In genomic region chr3:104870276-104870675, GRCh38 we compare ENCODE assay signal across 34 cellular contexts.
DNase-seq lines count a peak whose midpoint lies in the region; ATAC-seq, FAIRE-seq and TF ChIP-seq lines count a peak whose summit lies in the region.
"Had no signal": no experiment of that assay in that cellular context is flagged by ENCODE, and none has a peak within 500 bp of the region (broad histone marks: within the 10 kb centered on the region; RNA-seq: fewer than 3 reads in every experiment).

No MANE protein-coding gene starts in this region.

- TF ChIP-seq POLR2A in HepG2 (IDR thresholded peaks at IDR 0.05; ENCODE audit: insufficient read depth in 1 of 2, low read depth in 2 of 2, low read length in 2 of 2) (no peak), right lobe of liver (IDR thresholded peaks at IDR 0.05) (no peak), A549 (IDR thresholded peaks at IDR 0.05; ENCODE audit: low read length) (no peak), IMR-90 (IDR thresholded peaks at IDR 0.05; ENCODE audit: low read depth, low read length) (no peak)

- no peak overlapping the region for H4K8ac ChIP-seq in IMR-90 (ENCODE audit: low read depth in 2 of 2, low read length in 2 of 2)

- POLR2A ChIA-PET in HepG2 (lab: Yijun Ruan, JAX) (no interaction called here), A549 (lab: Yijun Ruan, JAX) (no interaction called here), IMR-90 (lab: Charles Lee; ENCODE audit: unreplicated experiment) (no interaction called here), PC-9 (lab: Charles Lee; ENCODE audit: unreplicated experiment) (no interaction called here), OCI-LY7 (lab: Charles Lee) (no interaction called here)

- H4K91ac ChIP-seq in IMR-90 (ENCODE audit: insufficient read depth, low read depth, low read length), result no peak overlapping the region

- BruUV-seq in HepG2 (replicated peaks; lab: Mats Ljungman, UMichigan), result no TSS peak
- no TSS peak for BruUV-seq in IMR-90 (replicated peaks; lab: Mats Ljungman, UMichigan)
- BruUV-seq in PC-9 (replicated peaks; lab: Mats Ljungman, UMichigan), result no TSS peak
- BruUV-seq in OCI-LY7 (replicated peaks; lab: Mats Ljungman, UMichigan), result no TSS peak

- TF ChIP-seq RAD21 in HepG2 (CRISPR knock-in tag; IDR thresholded peaks at IDR 0.05), result no peak
- TF ChIP-seq RAD21 in A549 (conservative IDR thresholded peaks at IDR 0.05 in 1 of 2, IDR thresholded peaks at IDR 0.05 in 1 of 2), result no peak
- no peak for TF ChIP-seq RAD21 in IMR-90 (IDR thresholded peaks at IDR 0.05; ENCODE audit: low read length)

- H3K27ac ChIP-seq in HepG2 (ENCODE audit: extremely low read length, insufficient read depth, low read length), result no peak overlapping the region
- no peak overlapping the region for H3K27ac ChIP-seq in right lobe of liver
- H3K27ac ChIP-seq in A549, result no peak overlapping the region
- H3K27ac ChIP-seq in IMR-90 (ENCODE audit: insufficient read depth, low read length), result no peak overlapping the region
- H3K27ac ChIP-seq in PC-9, result no peak overlapping the region
- H3K27ac ChIP-seq in smooth muscle cell (ENCODE audit: low read depth), result no peak overlapping the region
- no peak overlapping the region for H3K27ac ChIP-seq in OCI-LY7 (ENCODE audit: low read depth, low read length, poor library complexity, severe bottlenecking)
- H3K27ac ChIP-seq: 22Rv1; BLaER1; BLaER1 treated with 17β-estradiol and CSF1 and Interleukin-3, amounts not matched to agents 10 nM and 100 nM; C4-2B had no signal

- H2AFZ ChIP-seq in HepG2 (ENCODE audit: low read length), result no peak overlapping the region
- H2AFZ ChIP-seq in IMR-90 (replicated peaks; ENCODE audit: low read length, poor library complexity), result no peak overlapping the region
- 0 out of 2 replicates have a peak overlapping the region, but pooled peaks have one; percentile 5 for H2AFZ ChIP-seq in PC-9
- H2AFZ ChIP-seq in smooth muscle cell (ENCODE audit: low read depth), result no peak overlapping the region
- no peak overlapping the region for H2AFZ ChIP-seq in OCI-LY7 (ENCODE audit: low read length)

- no peaks in the 10 kb centered on the region for H4K20me1 ChIP-seq in HepG2 (ENCODE audit: insufficient read depth, low read length)
- no peaks in the 10 kb centered on the region for H4K20me1 ChIP-seq in IMR-90 (ENCODE audit: insufficient read depth, low read length)
- no peaks in the 10 kb centered on the region for H4K20me1 ChIP-seq in PC-9 (ENCODE audit: insufficient read depth)
- H4K20me1 ChIP-seq in smooth muscle cell (ENCODE audit: low read depth), result no peaks in the 10 kb centered on the region
- no peaks in the 10 kb centered on the region for H4K20me1 ChIP-seq in OCI-LY7 (ENCODE audit: insufficient read depth, low read length)
- H4K20me1 ChIP-seq: BLaER1; BLaER1 treated with 17β-estradiol and CSF1 and Interleukin-3, amounts not matched to agents 10 nM and 100 nM had no signal

- 0 out of 2 replicates have a peak, but pooled peaks cover 7% of the 10 kb centered on the region for H3K9me2 ChIP-seq in PC-9 (ENCODE audit: insufficient read depth)
- H3K9me2 ChIP-seq in OCI-LY7 (ENCODE audit: insufficient read depth, low read length), result no peaks in the 10 kb centered on the region

- WGBS in HepG2 (ENCODE audit: low lambda C conversion rate), result 3% methylated on average over 1 of the region's 1 CpG
- 89% methylated on average over 1 of the region's 1 CpG for whole genome bisulfite sequencing in right lobe of liver (ENCODE audit: insufficient coverage, low coverage, low lambda C conversion rate, missing lambda C conversion rate)
- 77% methylated on average over 1 of the region's 1 CpG for WGBS in A549 (ENCODE audit: missing lambda C conversion rate)
- WGBS in IMR-90 (ENCODE audit: extremely low coverage in 2 of 2, insufficient read length in 1 of 2), 2 experiments, result 100% methylated on average over 1 of the region's 1 CpG; no CpG with 5 or more reads in 1 of the 2 experiments
- WGBS in smooth muscle cell (ENCODE audit: low lambda C conversion rate), result 98% methylated on average over 1 of the region's 1 CpG

- H3K9me3 ChIP-seq in HepG2 (ENCODE audit: low read length) (no peaks in the 10 kb centered on the region), right lobe of liver (no peaks in the 10 kb centered on the region), A549 (no peaks in the 10 kb centered on the region), IMR-90 (ENCODE audit: control insufficient read depth, insufficient read depth, low read length) (no peaks in the 10 kb centered on the region), PC-9 (ENCODE audit: insufficient read depth, low read depth) (no peaks in the 10 kb centered on the region; the same call in 1 of the 2 replicates), smooth muscle cell (replicated peaks; ENCODE audit: low read depth) (no peaks in the 10 kb centered on the region), OCI-LY7 (ENCODE audit: low read length) (no peaks in the 10 kb centered on the region)
- H3K9me3 ChIP-seq: BE2C; BLaER1; BLaER1 treated with 17β-estradiol and CSF1 and Interleukin-3, amounts not matched to agents 10 nM and 100 nM; Caco-2 had no signal

- H3K56ac ChIP-seq in IMR-90 (ENCODE audit: extremely low read depth, insufficient read depth, low read length), result no peak overlapping the region

- FAIRE-seq in HepG2 (lab: Jason Lieb, UNC), result no peak
- FAIRE-seq in A549 (lab: Jason Lieb, UNC), result no peak
- FAIRE-seq: A204.1, D721Med had no signal

- H3K4me3 ChIP-seq in HepG2 (replicated peaks in 1 of 3; ENCODE audit: insufficient read depth in 1 of 3, low read depth in 2 of 3, low read length in 3 of 3), result no peak overlapping the region
- no peak overlapping the region for H3K4me3 ChIP-seq in right lobe of liver
- H3K4me3 ChIP-seq in A549, result no peak overlapping the region
- no peak overlapping the region for H3K4me3 ChIP-seq in IMR-90 (ENCODE audit: insufficient read depth, low read depth, low read length)
- no peak overlapping the region for H3K4me3 ChIP-seq in PC-9
- H3K4me3 ChIP-seq in smooth muscle cell, result no peak overlapping the region
- no peak overlapping the region for H3K4me3 ChIP-seq in OCI-LY7 (ENCODE audit: low read depth, low read length, poor library complexity, severe bottlenecking)
- H3K4me3 ChIP-seq: BLaER1; BLaER1 treated with 17β-estradiol and CSF1 and Interleukin-3, amounts not matched to agents 10 nM and 100 nM had no signal

- H3K14ac ChIP-seq in IMR-90 (replicated peaks; ENCODE audit: low read depth, low read length), result no peak overlapping the region

- H3K27me3 ChIP-seq in HepG2 (ENCODE audit: control insufficient read depth in 1 of 2, insufficient read depth in 2 of 2, low read length in 2 of 2), result no peaks in the 10 kb centered on the region
- H3K27me3 ChIP-seq in right lobe of liver, result no peaks in the 10 kb centered on the region
- H3K27me3 ChIP-seq in IMR-90 (ENCODE audit: control insufficient read depth, insufficient read depth, low read length), result no peaks in the 10 kb centered on the region
- no peaks in the 10 kb centered on the region for H3K27me3 ChIP-seq in PC-9 (ENCODE audit: insufficient read depth, low read depth)
- no peaks in the 10 kb centered on the region for H3K27me3 ChIP-seq in smooth muscle cell (ENCODE audit: low read depth)
- H3K27me3 ChIP-seq: BE2C; BLaER1; BLaER1 treated with 17β-estradiol and CSF1 and Interleukin-3, amounts not matched to agents 10 nM and 100 nM had no signal

- no peak for TF ChIP-seq CTCF in HepG2 (CRISPR knock-in tag; IDR thresholded peaks at IDR 0.05)
- no peak for TF ChIP-seq CTCF in right lobe of liver (IDR thresholded peaks at IDR 0.05)
- no peak for TF ChIP-seq CTCF in A549 (IDR thresholded peaks at IDR 0.05)
- no peak for TF ChIP-seq CTCF in IMR-90 (conservative IDR thresholded peaks at IDR 0.05; ENCODE audit: low read depth, low read length)
- no peak for TF ChIP-seq CTCF in PC-9 (conservative IDR thresholded peaks at IDR 0.05)
- no peak for TF ChIP-seq CTCF in smooth muscle cell (IDR thresholded peaks at IDR 0.05; ENCODE audit: borderline replicate concordance, insufficient read depth, poor library complexity, severe bottlenecking)
- no peak for TF ChIP-seq CTCF in OCI-LY7 (conservative IDR thresholded peaks at IDR 0.05; ENCODE audit: low read length)

- H2BK5ac ChIP-seq in IMR-90 (ENCODE audit: low read depth, low read length, poor library complexity, severe bottlenecking), result no peak overlapping the region

- H3K4me1 ChIP-seq in HepG2 (ENCODE audit: insufficient read depth, low read length) (no peaks in the 10 kb centered on the region), right lobe of liver (no peaks in the 10 kb centered on the region), A549 (no peaks in the 10 kb centered on the region), IMR-90 (ENCODE audit: control insufficient read depth, insufficient read depth, low read length) (no peaks in the 10 kb centered on the region; the same call in 1 of the 2 replicates), PC-9 (replicated peaks; ENCODE audit: insufficient read depth) (no peaks in the 10 kb centered on the region), smooth muscle cell (ENCODE audit: low read depth) (no peaks in the 10 kb centered on the region), OCI-LY7 (ENCODE audit: insufficient read depth, low read length, poor library complexity, severe bottlenecking) (no peaks in the 10 kb centered on the region)
- H3K4me1 ChIP-seq: Caco-2 had no signal

- H3K9ac ChIP-seq in HepG2 (ENCODE audit: insufficient read depth, low read depth, low read length) (no peak overlapping the region), IMR-90 (ENCODE audit: low read depth, low read length) (no peak overlapping the region), smooth muscle cell (ENCODE audit: low read depth) (no peak overlapping the region)
- H3K9ac ChIP-seq: BLaER1; BLaER1 treated with 17β-estradiol and CSF1 and Interleukin-3, amounts not matched to agents 10 nM and 100 nM had no signal

- dilution Hi-C loops in IMR-90 (cut with HindIII; ENCODE audit: low sequenced_read_pairs, unreplicated experiment), result no loop called here

- no peak overlapping the region for H2AK9ac ChIP-seq in IMR-90 (replicated peaks; ENCODE audit: low read depth, low read length, poor library complexity)

- no peak overlapping the region for H3K4ac ChIP-seq in IMR-90 (ENCODE audit: low read depth, low read length)

- DNase-seq in HepG2 (ENCODE audit: low spot score) (no peak), right lobe of liver (no peak), A549 (ENCODE audit: low read depth in 1 of 2, low spot score in 1 of 2) (no peak), IMR-90 (no peak), PC-9 (no peak), smooth muscle cell (lab: John Stamatoyannopoulos, UW; ENCODE audit: unreplicated experiment) (no peak), OCI-LY7 (ENCODE audit: low spot score) (no peak)
- DNase-seq: 8988T; ACHN; AML-193; BE2C; C1 segment of cervical spinal cord; Caco-2; Calu3; CD4-positive, alpha-beta memory T cell; CD4-positive, alpha-beta T cell; CD4-positive, CD25-positive, alpha-beta regulatory T cell; CD8-positive, alpha-beta memory T cell; CD8-positive, alpha-beta T cell; COR-L47; DMS 273 treated with DMSO at 0.1 percent for 48 hours; DMS153; DMS53; DMS79; DMS79 treated with DMSO at 0.1 percent for 48 hours; DND-41; EL had no signal

- no peaks in the 10 kb centered on the region; a peak in 1 of 4 replicates for H3K79me1 ChIP-seq in IMR-90 (ENCODE audit: low read depth in 1 of 2, low read length in 2 of 2)

- peaks cover 3% of the 10 kb centered on the region; the same call in 1 of the 2 replicates for H3K9me1 ChIP-seq in IMR-90 (ENCODE audit: insufficient read depth, low read length)

- H3F3A ChIP-seq in PC-9 (ENCODE audit: insufficient read depth, low read depth), result no peaks in the 10 kb centered on the region
- no peaks in the 10 kb centered on the region for H3F3A ChIP-seq in smooth muscle cell (ENCODE audit: low read depth)

- H2BK20ac ChIP-seq in IMR-90 (ENCODE audit: low read depth, low read length), result no peak overlapping the region

- in situ Hi-C loops in HepG2 (cut with HindIII; ENCODE audit: extremely low pct_ligation_motif_present, low pct_unique_long_range_greater_than_20kb), result no loop called here
- in situ Hi-C loops in IMR-90 (cut with MboI; ENCODE audit: low sequenced_read_pairs), result no loop called here

- intact Hi-C loops in HepG2 (cut with micrococcal nuclease; ENCODE audit: unreplicated experiment) (no loop called here), right lobe of liver (cut with DNase I) (no loop called here), IMR-90 (cut with micrococcal nuclease) (no loop called here), PC-9 (cut with micrococcal nuclease; ENCODE audit: unreplicated experiment) (no loop called here), OCI-LY7 (cut with micrococcal nuclease; ENCODE audit: unreplicated experiment) (no loop called here)

- CTCF ChIA-PET in HepG2 (lab: Yijun Ruan, JAX; ENCODE audit: low intra/inter-chr PET ratio, low total read pairs), result no interaction called here
- CTCF ChIA-PET in A549 (lab: Yijun Ruan, JAX), result no interaction called here
- CTCF ChIA-PET in IMR-90 (lab: Yijun Ruan, JAX), result no interaction called here
- CTCF ChIA-PET in PC-9 (lab: Charles Lee), result no interaction called here
- CTCF ChIA-PET in OCI-LY7 (lab: Charles Lee; ENCODE audit: unreplicated experiment), result no interaction called here

- H3K79me2 ChIP-seq in HepG2 (ENCODE audit: insufficient read depth, low read length), result no peaks in the 10 kb centered on the region
- H3K79me2 ChIP-seq in PC-9 (ENCODE audit: low read depth), result no peaks in the 10 kb centered on the region
- no peaks in the 10 kb centered on the region for H3K79me2 ChIP-seq in smooth muscle cell (ENCODE audit: low read depth)
- H3K79me2 ChIP-seq in OCI-LY7 (ENCODE audit: insufficient read depth, low read depth, low read length), result no peaks in the 10 kb centered on the region

- TF ChIP-seq EP300 in HepG2 (IDR thresholded peaks at IDR 0.05; ENCODE audit: low read depth in 2 of 2, low read length in 2 of 2) (no peak), HepG2 (CRISPR knock-in tag; IDR thresholded peaks at IDR 0.05; ENCODE audit: borderline replicate concordance) (no peak), A549 (IDR thresholded peaks at IDR 0.05) (no peak)

- ATAC-seq in HepG2 (no peak), right lobe of liver (no peak), A549 (no peak), IMR-90 (ENCODE audit: low read depth) (no peak), HG03095 (IDR thresholded peaks at IDR 0.05; ENCODE audit: unreplicated experiment) (no peak)
- ATAC-seq: CD8-positive, alpha-beta T cell had no signal

- no peaks in the 10 kb centered on the region for H3K36me3 ChIP-seq in HepG2 (replicated peaks in 1 of 2; ENCODE audit: control insufficient read depth in 1 of 2, insufficient read depth in 2 of 2, low read length in 2 of 2)
- no peaks in the 10 kb centered on the region for H3K36me3 ChIP-seq in right lobe of liver
- no peaks in the 10 kb centered on the region for H3K36me3 ChIP-seq in IMR-90 (ENCODE audit: control insufficient read depth, insufficient read depth, low read length)
- no peaks in the 10 kb centered on the region for H3K36me3 ChIP-seq in PC-9 (ENCODE audit: low read depth)
- no peaks in the 10 kb centered on the region for H3K36me3 ChIP-seq in smooth muscle cell (ENCODE audit: low read depth)
- no peaks in the 10 kb centered on the region for H3K36me3 ChIP-seq in OCI-LY7 (ENCODE audit: insufficient read depth, low read length)
- H3K36me3 ChIP-seq: BE2C; BLaER1; BLaER1 treated with 17β-estradiol and CSF1 and Interleukin-3, amounts not matched to agents 10 nM and 100 nM had no signal

- no peak overlapping the region for H4K5ac ChIP-seq in IMR-90 (ENCODE audit: low read depth, low read length)

- no peak overlapping the region for H2BK15ac ChIP-seq in IMR-90 (ENCODE audit: low read depth, low read length)

- H3K4me2 ChIP-seq in HepG2 (ENCODE audit: low read depth, low read length) (no peak overlapping the region), A549 (no peak overlapping the region), IMR-90 (ENCODE audit: low read depth, low read length) (no peak overlapping the region), PC-9 (no peak overlapping the region), smooth muscle cell (no peak overlapping the region), OCI-LY7 (ENCODE audit: low read length) (no peak overlapping the region)
- H3K4me2 ChIP-seq: BLaER1; BLaER1 treated with 17β-estradiol and CSF1 and Interleukin-3, amounts not matched to agents 10 nM and 100 nM had no signal

- no peak overlapping the region for H3K23ac ChIP-seq in IMR-90 (ENCODE audit: low read depth, low read length)

- no peak overlapping the region for H3K18ac ChIP-seq in IMR-90 (ENCODE audit: low read depth, low read length)

- H2BK120ac ChIP-seq in IMR-90 (ENCODE audit: low read depth, low read length), result no peak overlapping the region

- no peak overlapping the region for H2AK5ac ChIP-seq in IMR-90 (ENCODE audit: low read depth, low read length)

Comparison
In these comparisons a context has a peak if more than half of its experiments do, and no peak if none do; other contexts are left out.
1. Of the 38 proteins assayed by ChIP-seq in both HepG2 and A549: peak only in HepG2: none; only in A549: none; in both: NFE2L2; in neither: 37.